Comparison of ENCODE assay signal across 15 cellular contexts in genomic region chr7:43982848-43983247, GRCh38. TPM values are rescaled to one million over a fixed set of nuclear protein-coding genes. Genes with fewer than 3 reads are reported as not detected.
DNase-seq lines count a peak whose midpoint lies in the region; ATAC-seq and TF ChIP-seq lines count a peak whose summit lies in the region.
"Not testable (repeated sequence)": the region's sequence is repeated elsewhere in the genome, so short reads cannot be mapped to it uniquely, and the experiment has no call there.
"Had no signal": no experiment of that assay in that cellular context is flagged by ENCODE, and none has a peak within 500 bp of the region (broad histone marks: within the 10 kb centered on the region; RNA-seq: fewer than 3 reads in every experiment).

No MANE protein-coding gene starts in this region.

- TF ChIP-seq POLR2A in gastroesophageal sphincter (IDR thresholded peaks at IDR 0.05): not testable (repeated sequence)

- WGBS in gastroesophageal sphincter (ENCODE audit: low coverage in 1 of 2), 2 donors: no CpG with 5 or more reads among the region's 6 CpGs

- H3K9ac ChIP-seq in BLaER1; colonic mucosa (ENCODE audit: low read depth in 2 of 2, low read length in 2 of 2): not testable (repeated sequence)

- H3K4me1 Mint-ChIP-seq in stimulated activated naive CD8-positive, alpha-beta T cell treated with anti-CD3 and anti-CD28 coated beads, Interleukin-15, amount 100 ng/mL, for 72 hours: not testable (repeated sequence)

- not testable (repeated sequence) for H3K36me3 ChIP-seq in BLaER1; Panc1 (ENCODE audit: control insufficient read depth, insufficient read depth, low read length); colonic mucosa; lower lobe of right lung
- H3K36me3 ChIP-seq in gastroesophageal sphincter: peaks cover 0 to 16% of the 10 kb centered on the region in 2 donors

- not testable (repeated sequence) for H3K9me3 Mint-ChIP-seq in stimulated activated naive CD8-positive, alpha-beta T cell treated with anti-CD3 and anti-CD28 coated beads, Interleukin-15, amount 100 ng/mL, for 72 hours

- not testable (repeated sequence) for H3K9me3 ChIP-seq in BLaER1; Panc1 (ENCODE audit: control insufficient read depth, insufficient read depth, low read depth, low read length); colonic mucosa; gastroesophageal sphincter; lower lobe of right lung

- not testable (repeated sequence) for H3K4me3 ChIP-seq in BLaER1; Panc1 (ENCODE audit: low read depth in 2 of 2, low read length in 2 of 2); colonic mucosa; gastroesophageal sphincter; lower lobe of right lung

- ATAC-seq in Panc1; stimulated activated naive CD8-positive, alpha-beta T cell treated with anti-CD3 and anti-CD28 coated beads, Interleukin-15, amount 100 ng/mL, for 72 hours: not testable (repeated sequence)
- ATAC-seq in gastroesophageal sphincter (peak; percentile 32), left lobe of liver (peak; percentile 62), lower lobe of right lung (peak; percentile 6 to 9)

- not testable (repeated sequence) for H4K20me1 ChIP-seq in BLaER1

- H3K4me2 ChIP-seq in BLaER1: peak overlapping the region; percentile 58

- in situ Hi-C loops in Panc1 (cut with HindIII; ENCODE audit: low pct_unique_long_range_greater_than_20kb, low sequenced_read_pairs): not testable (repeated sequence)

- H3K27ac Mint-ChIP-seq in stimulated activated naive CD8-positive, alpha-beta T cell treated with anti-CD3 and anti-CD28 coated beads, Interleukin-15, amount 100 ng/mL, for 72 hours: peak overlapping the region; percentile 46 to 89

- DNase-seq in Panc1 (ENCODE audit: low read depth, low spot score); left lobe of liver (ENCODE audit: low spot score); lower lobe of right lung; stimulated activated naive CD8-positive, alpha-beta T cell treated with anti-CD3 and anti-CD28 coated beads, Interleukin-15, amount 100 ng/mL, for 72 hours: not testable (repeated sequence)
- peak; percentile 35 for DNase-seq in colonic mucosa

- not testable (repeated sequence) for TF ChIP-seq CTCF in Panc1 (IDR thresholded peaks at IDR 0.05); colonic mucosa (IDR thresholded peaks at IDR 0.05); gastroesophageal sphincter (IDR thresholded peaks at IDR 0.05); lower lobe of right lung (IDR thresholded peaks at IDR 0.05)

- TF ChIP-seq EP300 in gastroesophageal sphincter (IDR thresholded peaks at IDR 0.05): not testable (repeated sequence)

- H3K27me3 ChIP-seq in BLaER1; Panc1 (ENCODE audit: control insufficient read depth, insufficient read depth, low read length); colonic mucosa; gastroesophageal sphincter; lower lobe of right lung (ENCODE audit: low read depth): not testable (repeated sequence)

- intact Hi-C loops in Panc1 (cut with micrococcal nuclease; ENCODE audit: unreplicated experiment); colonic mucosa (cut with DNase I); lower lobe of right lung (cut with DNase I): not testable (repeated sequence)

- TSS peak; percentile 56 for BruUV-seq in Panc1 (replicated peaks; lab: Mats Ljungman, UMichigan)

- not testable (repeated sequence) for H3K4me3 Mint-ChIP-seq in stimulated activated naive CD8-positive, alpha-beta T cell treated with anti-CD3 and anti-CD28 coated beads, Interleukin-15, amount 100 ng/mL, for 72 hours

- peaks cover 40% of the 10 kb centered on the region for H3K4me1 ChIP-seq in BLaER1
- H3K4me1 ChIP-seq in Panc1 (ENCODE audit: control insufficient read depth, insufficient read depth, low read length); colonic mucosa; gastroesophageal sphincter; lower lobe of right lung: not testable (repeated sequence)

- CTCF ChIA-PET in Panc1 (lab: Charles Lee): not testable (repeated sequence)

- H3K27ac ChIP-seq in BLaER1: peak overlapping the region; percentile 70
- H3K27ac ChIP-seq in Panc1 (ENCODE audit: low read length); colonic mucosa; gastroesophageal sphincter; lower lobe of right lung: not testable (repeated sequence)

- POLR2A ChIA-PET in Panc1 (lab: Charles Lee): not testable (repeated sequence)

- not testable (repeated sequence) for H3K27me3 Mint-ChIP-seq in stimulated activated naive CD8-positive, alpha-beta T cell treated with anti-CD3 and anti-CD28 coated beads, Interleukin-15, amount 100 ng/mL, for 72 hours

RNA-seq across cellular contexts. Expression of gene SPDYE1, which starts 14.8 kb away (rescaled TPM):
- total RNA-seq in Panc1 (2021; ENCODE audit: unreplicated experiment) (not detected), colonic mucosa (not detected), gastroesophageal sphincter (not detected), left lobe of liver (not detected), lower lobe of right lung (not detected)
- 0.19 TPM for polyA plus RNA-seq in Panc1 (2012; ENCODE audit: insufficient read length)
- total RNA-seq: CD4-positive, alpha-beta T cell; CD8-positive, alpha-beta memory T cell; GM23248; H4; H9 had no signal
- polyA plus RNA-seq: A549, BJ, CD14-positive monocyte had no signal

RNA-seq across cellular contexts. Expression of gene UBE2D4, which starts 56.6 kb away (rescaled TPM):
- total RNA-seq in Panc1 (2021; ENCODE audit: unreplicated experiment) (35.9 TPM), colonic mucosa (10 to 100 TPM in 1 of 2 donors, 1 to 10 TPM in 1; 8.9 to 12.8 TPM), gastroesophageal sphincter (10 to 100 TPM; 22.7 to 38.3 (median 28.5) TPM), left lobe of liver (17.7 TPM), lower lobe of right lung (21.3 TPM)
- 28.1 TPM for polyA plus RNA-seq in Panc1 (2012; ENCODE audit: insufficient read length)
